In the genomic region with DNA sequence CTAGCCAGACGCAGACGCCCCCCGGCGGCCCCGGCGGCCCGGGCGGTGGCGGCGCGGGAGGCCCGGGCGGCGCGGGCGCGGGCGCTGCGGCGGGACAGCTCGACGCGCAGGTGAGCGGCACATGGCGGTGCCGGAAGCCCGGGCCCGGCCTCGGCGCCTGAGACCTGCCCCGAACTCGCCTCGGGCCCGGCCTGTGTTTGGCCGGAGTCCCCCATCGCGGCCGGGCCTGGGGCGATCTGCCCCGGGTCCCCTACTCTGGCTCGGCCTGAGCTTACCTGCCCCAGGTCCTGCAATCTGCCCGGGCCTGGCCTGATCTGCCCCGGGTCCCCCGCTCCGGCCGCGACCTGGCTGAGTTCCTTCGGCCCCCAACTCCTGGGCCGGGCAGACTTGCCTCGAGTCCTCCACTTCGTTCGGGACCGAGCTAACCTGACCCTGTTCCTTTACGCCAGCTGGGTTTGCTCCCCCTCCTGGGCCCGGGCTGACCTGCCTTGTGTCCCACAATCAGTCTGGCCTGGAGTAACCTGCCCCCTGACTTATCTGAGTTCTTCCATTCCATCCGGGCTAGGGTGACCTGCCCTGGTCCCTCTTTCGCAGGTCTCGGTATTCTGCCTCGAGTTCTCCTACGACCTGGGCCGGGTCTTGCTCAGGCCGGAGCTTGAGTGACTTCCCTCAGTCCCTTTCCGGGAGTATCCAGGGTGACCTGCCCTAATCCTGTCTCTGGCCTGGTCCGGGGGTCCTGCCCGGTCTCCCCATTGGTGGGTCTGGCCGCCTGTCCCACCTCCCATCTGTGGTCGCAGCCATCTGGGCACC, we compare ENCODE assay signal across 8 cellular contexts. TPM values are rescaled to one million over a fixed set of nuclear protein-coding genes. Genes with fewer than 3 reads are reported as not detected.
DNase-seq lines count a peak whose midpoint lies in the region; ATAC-seq and TF ChIP-seq lines count a peak whose summit lies in the region.

No MANE protein-coding gene starts in this region.

- H3K4me3 Mint-ChIP-seq in CD8-positive, alpha-beta T cell = peak overlapping the region; percentile 92
- H3K4me3 Mint-ChIP-seq in nephron = peak overlapping the region; percentile 98 to 99 (median 99)

- 1% methylated on average over 41 to 67 of the region's 67 CpGs for WGBS in esophagus, 2 donors

- intact Hi-C loops in CD8-positive, alpha-beta T cell (cut with DNase I, micrococcal nuclease) = loop anchor here (2.0 to 5.0 kb wide), 6 partner anchors 45 to 405 kb away; a partner anchor contains a TSS

- peaks cover 45% of the 10 kb centered on the region for H3K4me1 Mint-ChIP-seq in CD8-positive, alpha-beta T cell (ENCODE audit: low read depth)
- H3K4me1 Mint-ChIP-seq in nephron = peaks cover 31% of the 10 kb centered on the region

- peaks cover 5% of the 10 kb centered on the region for H3K36me3 ChIP-seq in CD8-positive, alpha-beta T cell (ENCODE audit: insufficient read depth, low read length)
- peaks cover 0 to 2% of the 10 kb centered on the region in 2 donors for H3K36me3 ChIP-seq in esophagus (ENCODE audit: control insufficient read depth in 2 of 2, insufficient read depth in 2 of 2, low read length in 1 of 2)

- peak; percentile 43 for ATAC-seq in CD8-positive, alpha-beta T cell
- ATAC-seq in GM19395 (IDR thresholded peaks at IDR 0.05; ENCODE audit: unreplicated experiment) (peak; percentile 35), HG03378 (IDR thresholded peaks at IDR 0.05; ENCODE audit: unreplicated experiment) (peak; percentile 26)

- peaks cover 2% of the 10 kb centered on the region for H3K27me3 Mint-ChIP-seq in CD8-positive, alpha-beta T cell (ENCODE audit: low read depth)
- peaks cover 3% of the 10 kb centered on the region for H3K27me3 Mint-ChIP-seq in nephron (ENCODE audit: low read depth)

- peak overlapping the region; percentile 69 for H3K27ac ChIP-seq in CD8-positive, alpha-beta T cell (ENCODE audit: low read depth, low read length)
- H3K27ac ChIP-seq in esophagus (ENCODE audit: low read depth in 2 of 2, low read length in 1 of 2) = peak overlapping the region; percentile 87 to 91

- CTCF ChIA-PET in CD8-positive, alpha-beta T cell (lab: Charles Lee) = interaction anchor here (1.3 to 3.0 kb wide), 3 partner anchors 11 to 244 kb away, joined by 3 to 15 read pairs (median 4); no protein-coding TSS in a partner anchor

- peak overlapping the region; percentile 86 for H3K4me3 ChIP-seq in CD8-positive, alpha-beta T cell (ENCODE audit: low read depth, low read length)
- H3K4me3 ChIP-seq in WI38 (ENCODE audit: low read depth, low read length) = peak overlapping the region; percentile 87
- peak overlapping the region; percentile 76 to 96 for H3K4me3 ChIP-seq in esophagus (ENCODE audit: low read depth in 1 of 2, low read length in 2 of 2)

- POLR2A ChIA-PET in CD8-positive, alpha-beta T cell (lab: Charles Lee) = interaction anchor here (0.8 to 3.4 kb wide), 12 partner anchors 9 to 628 kb away, joined by 3 to 20 read pairs (median 5); a partner anchor contains a TSS

- no peaks in the 10 kb centered on the region for H3K27me3 ChIP-seq in CD8-positive, alpha-beta T cell (ENCODE audit: insufficient read depth, low read length)
- H3K27me3 ChIP-seq in esophagus (ENCODE audit: control insufficient read depth in 1 of 2, insufficient read depth in 2 of 2, low read length in 2 of 2) = no peaks in the 10 kb centered on the region

- no peak for TF ChIP-seq CTCF in CD8-positive, alpha-beta T cell (IDR thresholded peaks at IDR 0.05)
- 0 out of 2 replicates have a peak, but pooled peaks have one; percentile 8 for TF ChIP-seq CTCF in WI38 (IDR thresholded peaks at IDR 0.05; ENCODE audit: low read depth, low read length)
- TF ChIP-seq CTCF in nephron (IDR thresholded peaks at IDR 0.05; ENCODE audit: unreplicated experiment in 3 of 3) = no peak

- H3K4me1 ChIP-seq in CD8-positive, alpha-beta T cell (ENCODE audit: insufficient read depth, low read length) = peaks cover 49% of the 10 kb centered on the region
- peaks cover 0 to 4% of the 10 kb centered on the region in 2 donors for H3K4me1 ChIP-seq in esophagus (ENCODE audit: control insufficient read depth in 2 of 2, insufficient read depth in 2 of 2, low read length in 1 of 2)

- peaks cover 38% of the 10 kb centered on the region for H3K36me3 Mint-ChIP-seq in CD8-positive, alpha-beta T cell
- H3K36me3 Mint-ChIP-seq in nephron (ENCODE audit: low read depth) = peaks cover 28% of the 10 kb centered on the region

- peak overlapping the region; percentile 89 for H3K27ac Mint-ChIP-seq in CD8-positive, alpha-beta T cell
- H3K27ac Mint-ChIP-seq in nephron = peak overlapping the region; percentile 18 to 91 (median 86)

- no peaks in the 10 kb centered on the region for H3K9me3 Mint-ChIP-seq in CD8-positive, alpha-beta T cell
- peaks cover 2% of the 10 kb centered on the region for H3K9me3 Mint-ChIP-seq in nephron

- H3K9me3 ChIP-seq in CD8-positive, alpha-beta T cell (ENCODE audit: low read length) = no peaks in the 10 kb centered on the region
- H3K9me3 ChIP-seq in esophagus (ENCODE audit: control insufficient read depth in 2 of 2, insufficient read depth in 1 of 2, low read depth in 1 of 2, low read length in 1 of 2) = no peaks in the 10 kb centered on the region

- peak in 2 of 7 experiments; percentile 27 to 56 for DNase-seq in CD8-positive, alpha-beta T cell
- DNase-seq in NCI-H2107 (lab: John Stamatoyannopoulos, UW) (no peak), dedifferentiated amniotic fluid mesenchymal stem cell (ENCODE audit: extremely low spot score) (no peak)

RNA-seq across cellular contexts. Expression of a gene that starts 0.8 kb away (rescaled TPM):
- total RNA-seq in CD8-positive, alpha-beta T cell = 100 to 1,000 TPM; 157 to 175 TPM
- 10 to 100 TPM; 28.1 to 41.7 TPM for polyA plus RNA-seq in esophagus

RNA-seq across cellular contexts. Expression of a gene that starts 41.4 kb away (rescaled TPM):
- not detected for total RNA-seq in CD8-positive, alpha-beta T cell
- 1 to 10 TPM in 1 of 2 donors, under 1 TPM in 1; 0.71 to 4.0 TPM for polyA plus RNA-seq in esophagus
